In genomic region chr6:167679137-167679736, GRCh38 we compare ENCODE assay signal across 19 cellular contexts.
DNase-seq lines count a peak whose midpoint lies in the region; ATAC-seq and TF ChIP-seq lines count a peak whose summit lies in the region.
"Had no signal": no experiment of that assay in that cellular context is flagged by ENCODE, and none has a peak within 500 bp of the region (broad histone marks: within the 10 kb centered on the region; RNA-seq: fewer than 3 reads in every experiment).

No MANE protein-coding gene starts in this region.

- no peaks in the 10 kb centered on the region for H3K9me3 ChIP-seq in NT2/D1 (ENCODE audit: insufficient read depth, low read length)
- no peaks in the 10 kb centered on the region for H3K9me3 ChIP-seq in ectodermal cell (ENCODE audit: control insufficient read depth, low read length)
- H3K9me3 ChIP-seq: ovary, transverse colon had no signal

- H3K9ac ChIP-seq in NT2/D1 (ENCODE audit: insufficient read length, low read depth) = peak overlapping the region; percentile 66

- WGBS in ectodermal cell, 2 experiments = 25 to 32% methylated on average over 8 to 9 of the region's 11 CpGs

- ATAC-seq in activated CD4-positive, alpha-beta T cell treated with anti-CD3 and anti-CD28 coated beads for 36 hours = no peak

- H3K27me3 ChIP-seq in NT2/D1 (ENCODE audit: insufficient read depth, insufficient read length) (peaks cover 22% of the 10 kb centered on the region), ectodermal cell (ENCODE audit: control insufficient read depth, insufficient read depth, low read length, poor library complexity, severe bottlenecking) (no peaks in the 10 kb centered on the region)
- H3K27me3 ChIP-seq: ovary had no signal

- H3K4me3 ChIP-seq in NT2/D1 (ENCODE audit: insufficient read length, low read depth) = peak overlapping the region; percentile 13
- peak overlapping the region; percentile 56 for H3K4me3 ChIP-seq in ectodermal cell (ENCODE audit: insufficient read depth, low read depth, low read length)
- H3K4me3 ChIP-seq: PC-9 had no signal

- TF ChIP-seq CTCF in mesothelial cell of epicardium (IDR thresholded peaks at IDR 0.05; ENCODE audit: unreplicated experiment) = no peak

- H3K27ac ChIP-seq in ectodermal cell (ENCODE audit: insufficient read depth, low read depth, low read length, poor library complexity, severe bottlenecking) = peak overlapping the region; percentile 68
- peak overlapping the region; percentile 39 for H3K27ac ChIP-seq in substantia nigra (ENCODE audit: low read depth, low read length, poor library complexity, severe bottlenecking)
- H3K27ac ChIP-seq: ovary, PC-9 had no signal

- peak overlapping the region; percentile 82 for H3K4me3 Mint-ChIP-seq in mesothelial cell of epicardium
- no peak overlapping the region for H3K4me3 Mint-ChIP-seq in activated CD4-positive, alpha-beta T cell treated with anti-CD3 and anti-CD28 coated beads for 36 hours
- no peak overlapping the region for H3K4me3 Mint-ChIP-seq in activated naive CD4-positive, alpha-beta T cell treated with anti-CD3 and anti-CD28 coated beads for 36 hours
- H3K4me3 Mint-ChIP-seq: IgD-negative memory B cell; T-helper 2 cell treated with Interferon-gamma antibody and Interleukin-4, amounts not matched to agents 5 μg/mL and 100 μg/mL, for 36 hours had no signal

- peaks cover 44% of the 10 kb centered on the region for H3K27me3 Mint-ChIP-seq in mesothelial cell of epicardium (ENCODE audit: low read depth)
- H3K27me3 Mint-ChIP-seq in activated CD4-positive, alpha-beta T cell treated with anti-CD3 and anti-CD28 coated beads for 36 hours = peaks cover 69% of the 10 kb centered on the region
- peaks cover 66% of the 10 kb centered on the region for H3K27me3 Mint-ChIP-seq in activated naive CD4-positive, alpha-beta T cell treated with anti-CD3 and anti-CD28 coated beads for 36 hours (ENCODE audit: low read depth)

- DNase-seq in NT2/D1 (ENCODE audit: low read depth, low spot score) (no peak), mesothelial cell of epicardium (ENCODE audit: low spot score in 2 of 2, unreplicated experiment in 2 of 2) (no peak), substantia nigra (lab: John Stamatoyannopoulos, UW) (no peak), NCI-H524 treated with DMSO at 0.1 percent for 48 hours (lab: John Stamatoyannopoulos, UW) (no peak), HuH-7.5 (ENCODE audit: low spot score) (no peak)
- DNase-seq in activated CD4-positive, alpha-beta T cell treated with anti-CD3 and anti-CD28 coated beads for 36 hours = no peak
- no peak for DNase-seq in activated naive CD4-positive, alpha-beta T cell treated with anti-CD3 and anti-CD28 coated beads for 36 hours
- DNase-seq: activated CD4-positive, alpha-beta T cell treated with anti-CD3 and anti-CD28 coated beads for 4 hours; activated CD8-positive, alpha-beta memory T cell treated with anti-CD3 and anti-CD28 coated beads, Interleukin-2, amount 50 U/mL, for 48 hours; activated naive CD4-positive, alpha-beta T cell; erythroblast; NCI-H2029; NCI-H774; PC-9 had no signal

- no peaks in the 10 kb centered on the region for H3K4me1 ChIP-seq in NT2/D1 (ENCODE audit: insufficient read depth, insufficient read length)
- H3K4me1 ChIP-seq in ectodermal cell (ENCODE audit: control insufficient read depth, insufficient read depth, low read length) = peaks cover 28% of the 10 kb centered on the region

- intact Hi-C loops in activated CD4-positive, alpha-beta T cell treated with anti-CD3 and anti-CD28 coated beads for 36 hours (cut with DNase I, micrococcal nuclease) = no loop called here
- intact Hi-C loops in activated naive CD4-positive, alpha-beta T cell treated with anti-CD3 and anti-CD28 coated beads for 36 hours (cut with micrococcal nuclease) = no loop called here

- H3K36me3 Mint-ChIP-seq in mesothelial cell of epicardium = no peaks in the 10 kb centered on the region
- H3K36me3 Mint-ChIP-seq in activated CD4-positive, alpha-beta T cell treated with anti-CD3 and anti-CD28 coated beads for 36 hours (ENCODE audit: low read depth) = no peaks in the 10 kb centered on the region
- no peaks in the 10 kb centered on the region for H3K36me3 Mint-ChIP-seq in activated naive CD4-positive, alpha-beta T cell treated with anti-CD3 and anti-CD28 coated beads for 36 hours (ENCODE audit: low read depth)
- H3K36me3 Mint-ChIP-seq: IgD-negative memory B cell had no signal

- peaks cover 30% of the 10 kb centered on the region for H3K4me1 Mint-ChIP-seq in mesothelial cell of epicardium
- H3K4me1 Mint-ChIP-seq in activated CD4-positive, alpha-beta T cell treated with anti-CD3 and anti-CD28 coated beads for 36 hours = no peaks in the 10 kb centered on the region
- H3K4me1 Mint-ChIP-seq in activated naive CD4-positive, alpha-beta T cell treated with anti-CD3 and anti-CD28 coated beads for 36 hours (ENCODE audit: low read depth) = peaks cover 4% of the 10 kb centered on the region
- H3K4me1 Mint-ChIP-seq: IgD-negative memory B cell had no signal

- H3K36me3 ChIP-seq in NT2/D1 (ENCODE audit: insufficient read depth, insufficient read length, low read length) (no peaks in the 10 kb centered on the region), ectodermal cell (ENCODE audit: control insufficient read depth, insufficient read depth, low read length) (no peaks in the 10 kb centered on the region)
- H3K36me3 ChIP-seq: ovary, transverse colon had no signal

- H3K27ac Mint-ChIP-seq in mesothelial cell of epicardium = no peak overlapping the region
- no peak overlapping the region for H3K27ac Mint-ChIP-seq in activated CD4-positive, alpha-beta T cell treated with anti-CD3 and anti-CD28 coated beads for 36 hours
- H3K27ac Mint-ChIP-seq in activated naive CD4-positive, alpha-beta T cell treated with anti-CD3 and anti-CD28 coated beads for 36 hours = no peak overlapping the region
- H3K27ac Mint-ChIP-seq: IgD-negative memory B cell; T-helper 2 cell treated with Interferon-gamma antibody and Interleukin-4, amounts not matched to agents 5 μg/mL and 100 μg/mL, for 36 hours had no signal

- CTCF ChIA-PET in activated CD4-positive, alpha-beta T cell treated with anti-CD3 and anti-CD28 coated beads for 36 hours (lab: Charles Lee) = no interaction called here
- CTCF ChIA-PET in activated naive CD4-positive, alpha-beta T cell treated with anti-CD3 and anti-CD28 coated beads for 36 hours (lab: Charles Lee) = no interaction called here

- H3K9me3 Mint-ChIP-seq in mesothelial cell of epicardium = peaks cover 3% of the 10 kb centered on the region
- no peaks in the 10 kb centered on the region for H3K9me3 Mint-ChIP-seq in activated CD4-positive, alpha-beta T cell treated with anti-CD3 and anti-CD28 coated beads for 36 hours (ENCODE audit: low read depth)
- H3K9me3 Mint-ChIP-seq in activated naive CD4-positive, alpha-beta T cell treated with anti-CD3 and anti-CD28 coated beads for 36 hours = no peaks in the 10 kb centered on the region
- H3K9me3 Mint-ChIP-seq: T-helper 2 cell treated with Interferon-gamma antibody and Interleukin-4, amounts not matched to agents 5 μg/mL and 100 μg/mL, for 36 hours had no signal

- POLR2A ChIA-PET in activated CD4-positive, alpha-beta T cell treated with anti-CD3 and anti-CD28 coated beads for 36 hours (lab: Charles Lee) = no interaction called here
